ENCODE assay signal across 20 cellular contexts in the genomic region with DNA sequence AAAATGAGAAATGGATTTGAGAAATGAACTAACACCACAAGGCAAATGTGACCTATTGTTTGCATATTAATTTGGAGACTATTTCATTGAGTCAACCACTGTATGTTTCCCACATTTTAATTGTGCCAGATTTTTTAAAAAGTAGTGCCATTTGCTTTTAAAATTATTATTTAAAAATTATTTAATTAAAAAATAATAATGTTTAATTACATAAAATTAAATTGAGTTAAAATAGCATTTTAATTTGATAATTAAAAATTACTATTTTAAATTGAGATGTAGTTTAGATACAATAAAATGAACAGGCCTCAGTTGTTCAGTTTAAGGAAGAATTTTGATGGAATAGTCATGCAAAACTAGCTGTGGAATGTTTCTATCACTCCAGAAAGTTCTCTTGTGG.
"Had no signal": no experiment of that assay in that cellular context is flagged by ENCODE, and none has a peak within 500 bp of the region (broad histone marks: within the 10 kb centered on the region; RNA-seq: fewer than 3 reads in every experiment).

No MANE protein-coding gene starts in this region.

- H3K36me3 ChIP-seq: MG63, Peyer's patch had no signal

- H3K27me3 Mint-ChIP-seq: activated CD8-positive, alpha-beta T cell treated with anti-CD3 and anti-CD28 coated beads for 36 hours; activated naive CD8-positive, alpha-beta T cell treated with anti-CD3 and anti-CD28 coated beads for 36 hours; T-helper 17 cell had no signal

- H3K4me1 Mint-ChIP-seq: activated naive CD4-positive, alpha-beta T cell treated with anti-CD3 and anti-CD28 coated beads, Interleukin-2, amount 10 ng/mL, durations not matched to agents 7 days and 5 days; activated naive CD8-positive, alpha-beta T cell treated with anti-CD3 and anti-CD28 coated beads for 36 hours; T-helper 17 cell had no signal

- DNase-seq: activated CD4-positive, alpha-beta T cell treated with anti-CD3 and anti-CD28 coated beads for 4 hours; activated CD8-positive, alpha-beta memory T cell treated with anti-CD3 and anti-CD28 coated beads, Interleukin-2, amount 50 U/mL, for 4 hours; activated CD8-positive, alpha-beta T cell treated with anti-CD3 and anti-CD28 coated beads for 36 hours; activated gamma-delta T cell treated with Interleukin-2 at 50 U/mL for 16 hours; activated naive CD4-positive, alpha-beta T cell treated with anti-CD3 and anti-CD28 coated beads, Interleukin-2, amount 10 ng/mL, durations not matched to agents 7 days and 5 days; activated naive CD8-positive, alpha-beta T cell treated with anti-CD3 and anti-CD28 coated beads for 36 hours; activated T-cell treated with anti-CD3 and anti-CD28 coated beads, Interleukin-2, amount 50 U/mL, for 72 hours; anterior cingulate cortex; cerebellar nuclear complex; MG63; NCI-H1436 treated with DMSO at 0.1 percent for 48 hours; NCI-H187; NCI-H2081; NCI-H510A treated with DMSO at 0.1 percent for 48 hours; NK-92 treated with Interleukin-12 subunit alpha and Interleukin-12 subunit beta, amount 100 ng/mL, for 24 hours; SHP77; T-helper 17 cell; T-helper 9 cell had no signal

- H3K36me3 Mint-ChIP-seq: activated naive CD4-positive, alpha-beta T cell treated with anti-CD3 and anti-CD28 coated beads, Interleukin-2, amount 10 ng/mL, durations not matched to agents 7 days and 5 days; activated naive CD8-positive, alpha-beta T cell treated with anti-CD3 and anti-CD28 coated beads for 36 hours had no signal

- H3K9me3 Mint-ChIP-seq: activated CD8-positive, alpha-beta T cell treated with anti-CD3 and anti-CD28 coated beads for 36 hours; activated naive CD4-positive, alpha-beta T cell treated with anti-CD3 and anti-CD28 coated beads, Interleukin-2, amount 10 ng/mL, durations not matched to agents 7 days and 5 days; activated naive CD8-positive, alpha-beta T cell treated with anti-CD3 and anti-CD28 coated beads for 36 hours; activated T-cell treated with anti-CD3 and anti-CD28 coated beads, Interleukin-2, amount 50 U/mL, for 72 hours; activated T-helper 2 cell treated with anti-CD3 and anti-CD28 coated beads, Interferon-gamma antibody, Interleukin-2, Interleukin-4, amounts not matched to agents 10 μg/mL and 5 μg/mL and 100 μg/mL, durations not matched to agents 14 hours and 24 hours and 36 hours had no signal

- H3K27me3 ChIP-seq: MG63, Peyer's patch had no signal

- H3K27ac Mint-ChIP-seq: activated CD8-positive, alpha-beta T cell treated with anti-CD3 and anti-CD28 coated beads for 36 hours; activated naive CD4-positive, alpha-beta T cell treated with anti-CD3 and anti-CD28 coated beads, Interleukin-2, amount 10 ng/mL, durations not matched to agents 7 days and 5 days; activated naive CD8-positive, alpha-beta T cell treated with anti-CD3 and anti-CD28 coated beads for 36 hours; activated T-cell treated with anti-CD3 and anti-CD28 coated beads, Interleukin-2, amount 50 U/mL, for 72 hours; activated T-helper 2 cell treated with anti-CD3 and anti-CD28 coated beads, Interferon-gamma antibody, Interleukin-2, Interleukin-4, amounts not matched to agents 10 μg/mL and 5 μg/mL and 100 μg/mL, durations not matched to agents 14 hours and 24 hours and 36 hours; T-helper 17 cell had no signal

- H3K9me3 ChIP-seq: MG63, Peyer's patch had no signal

- H3K4me3 ChIP-seq: MG63 had no signal

- H3K4me3 Mint-ChIP-seq: activated CD8-positive, alpha-beta T cell treated with anti-CD3 and anti-CD28 coated beads for 36 hours; activated naive CD4-positive, alpha-beta T cell treated with anti-CD3 and anti-CD28 coated beads, Interleukin-2, amount 10 ng/mL, durations not matched to agents 7 days and 5 days; activated naive CD8-positive, alpha-beta T cell treated with anti-CD3 and anti-CD28 coated beads for 36 hours; activated T-cell treated with anti-CD3 and anti-CD28 coated beads, Interleukin-2, amount 50 U/mL, for 72 hours; T-helper 17 cell had no signal
